Comparison of ENCODE assay signal across 10 cellular contexts in genomic region chr15:64379216-64379960, GRCh38. TPM values are rescaled to one million over a fixed set of nuclear protein-coding genes. Genes with fewer than 3 reads are reported as not detected.
DNase-seq lines count a peak whose midpoint lies in the region; FAIRE-seq and TF ChIP-seq lines count a peak whose summit lies in the region.
"Had no signal": no experiment of that assay in that cellular context is flagged by ENCODE, and none has a peak within 500 bp of the region (broad histone marks: within the 10 kb centered on the region; RNA-seq: fewer than 3 reads in every experiment).

No MANE protein-coding gene starts in this region.

- H3K4me2 ChIP-seq in GM23248 (ENCODE audit: unreplicated experiment) = peak overlapping the region; percentile 64

- WGBS in GM23248 (ENCODE audit: low coverage in 1 of 2, low lambda C conversion rate in 2 of 2, missing lambda C conversion rate in 2 of 2), 2 experiments = 55 to 56% methylated on average over 9 of the region's 9 CpGs
- WGBS in testis, 2 donors = 68 to 70% methylated on average over 9 of the region's 9 CpGs

- FAIRE-seq in HTR-8/SVneo (lab: Jason Lieb, UNC) = no peak
- FAIRE-seq: H54 had no signal

- peak overlapping the region; percentile 97 for H2AFZ ChIP-seq in GM23248

- H3K4me3 ChIP-seq in GM23248 = peak overlapping the region; percentile 71
- H3K4me3 ChIP-seq in testis = no peak overlapping the region

- H3K79me2 ChIP-seq in GM23248 (ENCODE audit: insufficient read depth) = peaks cover 18% of the 10 kb centered on the region; the same call in 1 of the 2 replicates

- H3K27me3 ChIP-seq in GM23248 (replicated peaks; ENCODE audit: insufficient read depth) (no peaks in the 10 kb centered on the region), testis (no peaks in the 10 kb centered on the region)

- H3K4me1 ChIP-seq in GM23248 (ENCODE audit: insufficient read depth) (peaks cover 8% of the 10 kb centered on the region), testis (peaks cover 4% of the 10 kb centered on the region)

- TF ChIP-seq CTCF in testis (IDR thresholded peaks at IDR 0.05) = no peak

- H3K36me3 ChIP-seq in GM23248 (ENCODE audit: low read depth) (no peaks in the 10 kb centered on the region), testis (ENCODE audit: low read depth, missing control alignments) (no peaks in the 10 kb centered on the region)

- intact Hi-C loops in testis (cut with DNase I; ENCODE audit: low total_unique reads) = no loop called here

- 0 out of 2 replicates have a peak, but pooled peaks cover 5% of the 10 kb centered on the region for H3F3A ChIP-seq in GM23248 (ENCODE audit: insufficient read depth)

- DNase-seq in AG08395 (ENCODE audit: low spot score) (peak; percentile 26), GM23248 (peak; percentile 31), RPMI7951 (ENCODE audit: low read depth) (peak; percentile 32), fibroblast of peridontal ligament (ENCODE audit: extremely low read depth) (peak; percentile 44), C1 segment of cervical spinal cord (lab: John Stamatoyannopoulos, UW) (no peak), testis (no peak), HTR-8/SVneo (ENCODE audit: insufficient read length, low spot score) (no peak)
- no peak for DNase-seq in NK-92 treated with Interleukin-12 subunit alpha and Interleukin-12 subunit beta, amount 100 ng/mL, for 24 hours (lab: John Stamatoyannopoulos, UW)
- DNase-seq: NCI-H345 had no signal

- in situ Hi-C loops in GM23248 (cut with MboI) = no loop called here

- H3K9me3 ChIP-seq in GM23248 (ENCODE audit: low read depth) = no peaks in the 10 kb centered on the region
- H3K9me3 ChIP-seq in testis = no peaks in the 10 kb centered on the region

- H4K20me1 ChIP-seq in GM23248 (ENCODE audit: insufficient read depth) = no peaks in the 10 kb centered on the region

- TF ChIP-seq POLR2A in testis (IDR thresholded peaks at IDR 0.05) = no peak

- H3K9ac ChIP-seq in GM23248 = peak overlapping the region; percentile 31; the same call in 1 of the 2 replicates

- no peaks in the 10 kb centered on the region for H3K9me2 ChIP-seq in GM23248 (ENCODE audit: insufficient read depth)

- no peak overlapping the region for H3K27ac ChIP-seq in GM23248
- no peak overlapping the region for H3K27ac ChIP-seq in testis

RNA-seq across cellular contexts. Expression of gene PCLAF, which starts 1.9 kb away (rescaled TPM):
- total RNA-seq in GM23248 (2014; rRNA removed; shearing (Covaris generic)) = 16.0 and 21.2 TPM in 2 replicates
- polyA plus RNA-seq in GM23248 (2016; fragmentation: Nextera tagmentation; extraction: Ambion mirVana) (43.2 and 44.5 TPM in 2 replicates), testis (ENCODE audit: insufficient read depth, low read depth, low replicate concordance) (19.5 TPM)
- total RNA-seq in RPMI7951 (2014; rRNA removed; shearing (Covaris generic)) = 185 and 229 TPM in 2 replicates
- total RNA-seq in testis = 10 to 100 TPM in 1 of 2 donors, 1 to 10 TPM in 1; 6.0 to 10.9 TPM

RNA-seq across cellular contexts. Expression of gene TRIP4, which starts 8.2 kb away (rescaled TPM):
- 6.9 and 9.0 TPM in 2 replicates for total RNA-seq in GM23248 (2014; rRNA removed; shearing (Covaris generic))
- 32.9 and 33.5 TPM in 2 replicates for polyA plus RNA-seq in GM23248 (2016; fragmentation: Nextera tagmentation; extraction: Ambion mirVana)
- total RNA-seq in RPMI7951 (2014; rRNA removed; shearing (Covaris generic)) = 10.0 and 11.4 TPM in 2 replicates
- total RNA-seq in testis = 10 to 100 TPM; 17.1 to 19.4 TPM
- 23.4 TPM for polyA plus RNA-seq in testis (ENCODE audit: insufficient read depth, low read depth, low replicate concordance)

RNA-seq across cellular contexts. Expression of gene CSNK1G1, which starts 23.4 kb away (rescaled TPM):
- 14.3 and 17.1 TPM in 2 replicates for total RNA-seq in GM23248 (2014; rRNA removed; shearing (Covaris generic))
- polyA plus RNA-seq in GM23248 (2016; fragmentation: Nextera tagmentation; extraction: Ambion mirVana) (14.8 and 17.2 TPM in 2 replicates), testis (ENCODE audit: insufficient read depth, low read depth, low replicate concordance) (77.5 TPM)
- total RNA-seq in RPMI7951 (2014; rRNA removed; shearing (Covaris generic)) = 15.4 and 23.7 TPM in 2 replicates
- 10 to 100 TPM; 32.7 to 59.6 TPM for total RNA-seq in testis

Comparison
In these comparisons a context has a peak if more than half of its experiments do, and no peak if none do; other contexts are left out.
1. DNase-seq: peak in AG08395 (single experiment), GM23248 (single experiment), RPMI7951 (single experiment) and fibroblast of peridontal ligament (single experiment); none in NK-92 treated with Interleukin-12 subunit alpha and Interleukin-12 subunit beta, amount 100 ng/mL, for 24 hours (single experiment), C1 segment of cervical spinal cord (0 of 14), testis (single experiment) and HTR-8/SVneo (single experiment).